8 cellular contexts compared by ENCODE assay signal in the genomic region with DNA sequence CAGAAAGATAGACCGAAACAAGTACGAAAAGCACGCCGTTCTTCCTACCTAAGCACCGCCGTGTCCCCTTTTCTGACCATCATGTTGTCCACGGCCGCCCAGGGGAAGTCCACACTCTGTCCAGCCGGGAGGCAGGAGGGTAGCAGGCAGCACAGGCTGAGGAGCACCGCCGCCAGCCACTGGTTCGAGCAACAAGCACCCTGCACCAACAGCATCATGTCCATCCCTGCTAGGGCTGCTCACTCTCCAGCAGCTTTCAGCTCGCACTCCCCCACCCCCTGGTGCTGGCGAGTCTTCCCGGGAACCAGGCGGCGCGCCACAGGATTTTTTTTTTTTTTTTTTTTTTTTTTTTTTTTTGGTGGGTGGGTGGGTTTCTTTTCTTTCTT. TPM values are rescaled to one million over a fixed set of nuclear protein-coding genes. Genes with fewer than 3 reads are reported as not detected.
DNase-seq lines count a peak whose midpoint lies in the region; ATAC-seq and TF ChIP-seq lines count a peak whose summit lies in the region.

A gene (minus strand): TSS at position 269 of the 386 bp plus-strand sequence.

- peaks cover 21% of the 10 kb centered on the region for H3K4me1 ChIP-seq in neuron (ENCODE audit: insufficient read depth, low read length)

- POLR2A ChIA-PET in GM10248 (lab: Yijun Ruan, JAX): no interaction called here

- no peaks in the 10 kb centered on the region for H3K27me3 ChIP-seq in neuron (ENCODE audit: insufficient read depth, low read length)

- CTCF ChIA-PET in GM10248 (lab: Yijun Ruan, JAX): no interaction called here

- no peak for ATAC-seq in activated T-cell treated with anti-CD3 and anti-CD28 coated beads, Interleukin-2, amount 50 U/mL, for 72 hours (replicated peaks in 1 of 2)
- ATAC-seq in HG03469 (IDR thresholded peaks at IDR 0.05; ENCODE audit: unreplicated experiment) (no peak), HG03432 (IDR thresholded peaks at IDR 0.05; ENCODE audit: unreplicated experiment) (no peak)

- peaks cover 0 to 2% of the 10 kb centered on the region in 2 donors for H3K36me3 Mint-ChIP-seq in activated T-cell treated with anti-CD3 and anti-CD28 coated beads, Interleukin-2, amount 50 U/mL, for 72 hours (ENCODE audit: insufficient read depth in 2 of 2)
- H3K36me3 Mint-ChIP-seq in glutamatergic neuron (ENCODE audit: unreplicated experiment): no peaks in the 10 kb centered on the region

- no peak for TF ChIP-seq POLR2A in NB4 (IDR thresholded peaks at IDR 0.05; ENCODE audit: extremely low read depth, insufficient read length)

- H3K36me3 ChIP-seq in neuron (ENCODE audit: insufficient read depth, low read length): no peaks in the 10 kb centered on the region

- TF ChIP-seq CTCF in NB4 (IDR thresholded peaks at IDR 0.05; ENCODE audit: low read depth, low read length): no peak
- no peak for TF ChIP-seq CTCF in glutamatergic neuron (IDR thresholded peaks at IDR 0.05; ENCODE audit: partially characterized antibody, unreplicated experiment)
- TF ChIP-seq CTCF in GM10248 (IDR thresholded peaks at IDR 0.05; ENCODE audit: control extremely low read depth, extremely low read depth, low read depth, missing control alignments): no peak

- no peaks in the 10 kb centered on the region for H3K9me3 Mint-ChIP-seq in activated T-cell treated with anti-CD3 and anti-CD28 coated beads, Interleukin-2, amount 50 U/mL, for 72 hours
- H3K9me3 Mint-ChIP-seq in glutamatergic neuron (ENCODE audit: unreplicated experiment): peaks cover 7% of the 10 kb centered on the region

- peaks cover 24% of the 10 kb centered on the region for H3K27me3 Mint-ChIP-seq in activated T-cell treated with anti-CD3 and anti-CD28 coated beads, Interleukin-2, amount 50 U/mL, for 72 hours (ENCODE audit: low read depth)
- peaks cover 4% of the 10 kb centered on the region for H3K27me3 Mint-ChIP-seq in glutamatergic neuron (ENCODE audit: unreplicated experiment)

- H3K9me3 ChIP-seq in neuron (ENCODE audit: low read length): no peaks in the 10 kb centered on the region

- peak within 1 kb of the TSS; percentile 64 for H3K4me3 ChIP-seq in NB4 (ENCODE audit: low read depth, low read length)
- peak within 1 kb of the TSS; percentile 94 for H3K4me3 ChIP-seq in neuron (ENCODE audit: low read length)

- H2AFZ ChIP-seq in neuron (ENCODE audit: low read depth, low read length): peak within 1 kb of the TSS; percentile 97

- H3K27ac Mint-ChIP-seq in activated T-cell treated with anti-CD3 and anti-CD28 coated beads, Interleukin-2, amount 50 U/mL, for 72 hours: no peak within 1 kb of the TSS
- H3K27ac Mint-ChIP-seq in glutamatergic neuron (ENCODE audit: unreplicated experiment): peak within 1 kb of the TSS; percentile 26

- H3K4me1 Mint-ChIP-seq in activated T-cell treated with anti-CD3 and anti-CD28 coated beads, Interleukin-2, amount 50 U/mL, for 72 hours (ENCODE audit: low read depth): peaks cover 6% of the 10 kb centered on the region
- H3K4me1 Mint-ChIP-seq in glutamatergic neuron (ENCODE audit: low read depth, unreplicated experiment): no peaks in the 10 kb centered on the region

- DNase-seq in DMS79 treated with DMSO at 0.1 percent for 48 hours (lab: John Stamatoyannopoulos, UW): peak; percentile 77
- peak; percentile 14 for DNase-seq in NB4 (ENCODE audit: low read depth)
- peak; percentile 1 to 7 for DNase-seq in activated T-cell treated with anti-CD3 and anti-CD28 coated beads, Interleukin-2, amount 50 U/mL, for 72 hours
- DNase-seq in glutamatergic neuron: peak; percentile 60
- DNase-seq in GM10248 (ENCODE audit: extremely low spot score): no peak

- peak within 1 kb of the TSS in 1 of 2 donors; percentile 78 for H3K4me3 Mint-ChIP-seq in activated T-cell treated with anti-CD3 and anti-CD28 coated beads, Interleukin-2, amount 50 U/mL, for 72 hours
- H3K4me3 Mint-ChIP-seq in glutamatergic neuron (ENCODE audit: unreplicated experiment): no peak within 1 kb of the TSS

RNA-seq across cellular contexts. Expression of the gene that starts here (rescaled TPM):
- total RNA-seq in activated T-cell treated with anti-CD3 and anti-CD28 coated beads, Interleukin-2, amount 50 U/mL, for 72 hours: under 1 TPM in 1 of 2 donors, not detected in 1; 0.24 TPM
- total RNA-seq in glutamatergic neuron (ENCODE audit: unreplicated experiment): 0.51 TPM

Comparison
In these comparisons a context has a peak if more than half of its experiments do, and no peak if none do; other contexts are left out.
1. Peak in DNase-seq in activated T-cell treated with anti-CD3 and anti-CD28 coated beads, Interleukin-2, amount 50 U/mL, for 72 hours; RNA of the gene not detected or under 1 TPM.
2. Peak in DNase-seq in glutamatergic neuron; RNA of the gene not detected or under 1 TPM.